In genomic region chr12:115440438-115440837, GRCh38 we compare ENCODE assay signal across 1 cellular context.
TF ChIP-seq lines count a peak whose summit lies in the region.

No MANE protein-coding gene starts in this region.

TF ChIP-seq in GM23338, 12 proteins besides CTCF, POLR2A, EP300 and RAD21 (continued from another document):
- TF ChIP-seq ZNF462 (CRISPR knock-in tag; IDR thresholded peaks at IDR 0.05): no peak
- TF ChIP-seq EZH2 (IDR thresholded peaks at IDR 0.05; ENCODE audit: low read depth, unreplicated experiment): no peak
- TF ChIP-seq NANOG (IDR thresholded peaks at IDR 0.05; ENCODE audit: borderline replicate concordance): no peak
- TF ChIP-seq REST (IDR thresholded peaks at IDR 0.05; ENCODE audit: unreplicated experiment): no peak
- TF ChIP-seq ZNF331 (CRISPR knock-in tag; IDR thresholded peaks at IDR 0.05; ENCODE audit: low read depth): no peak
- TF ChIP-seq CREB1 (CRISPR knock-in tag; IDR thresholded peaks at IDR 0.05; ENCODE audit: low read depth): no peak
- no peak for TF ChIP-seq POLR2AphosphoS5 (IDR thresholded peaks at IDR 0.05; ENCODE audit: low read depth)
- TF ChIP-seq ZNF114 (CRISPR knock-in tag; IDR thresholded peaks at IDR 0.05): no peak
